In the genomic region with DNA sequence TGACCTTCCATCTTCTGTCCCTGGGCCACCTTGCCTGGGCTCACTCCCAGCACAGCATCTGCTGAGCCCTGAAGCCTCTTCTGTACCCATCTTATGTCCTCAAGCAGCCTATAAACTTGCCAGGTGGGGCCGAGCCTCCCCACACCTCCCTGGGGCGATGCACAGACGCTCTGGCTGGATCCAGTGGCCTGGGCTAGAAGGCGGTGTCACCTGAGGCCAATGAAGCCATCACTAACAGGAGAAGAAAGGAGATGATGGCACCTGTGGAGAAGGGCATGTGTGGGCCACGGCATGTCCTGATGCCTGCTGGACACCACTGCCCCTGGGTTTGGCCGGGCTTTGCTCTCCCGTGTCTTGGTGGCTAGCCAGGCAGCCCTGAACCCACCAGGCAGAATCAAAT, we compare ENCODE assay signal across 14 cellular contexts.
"Had no signal": no experiment of that assay in that cellular context is flagged by ENCODE, and none has a peak within 500 bp of the region (broad histone marks: within the 10 kb centered on the region; RNA-seq: fewer than 3 reads in every experiment).

No MANE protein-coding gene starts in this region.

- H3K27ac Mint-ChIP-seq: natural killer cell treated with Interleukin-12 subunit alpha and Interleukin-12 subunit beta and Interleukin-15 and Interleukin-18, amount 100 ng/mL, for 72 hours; T-cell had no signal

- H3K4me3 Mint-ChIP-seq: natural killer cell treated with Interleukin-12 subunit alpha and Interleukin-12 subunit beta and Interleukin-15 and Interleukin-18, amount 100 ng/mL, for 72 hours; stimulated activated naive CD8-positive, alpha-beta T cell treated with anti-CD3 and anti-CD28 coated beads, Interleukin-15, amount 100 ng/mL, for 72 hours; T-cell had no signal

- H3K4me3 ChIP-seq: esophagus muscularis mucosa, thyroid gland, vagina had no signal

- DNase-seq: activated CD4-positive, alpha-beta T cell treated with anti-CD3 and anti-CD28 coated beads, Interleukin-2, amount 50 U/mL, for 1 hour; activated naive CD4-positive, alpha-beta T cell treated with Interleukin-2 at 50 U/mL for 16 hours; cortex of kidney; effector CD4-positive, alpha-beta T cell; mesendoderm; stimulated activated CD4-positive, alpha-beta T cell treated with anti-CD3 and anti-CD28 coated beads, Interleukin-1b, Interleukin-23, amount 100 ng/mL, for 48 hours; stimulated activated naive CD8-positive, alpha-beta T cell treated with anti-CD3 and anti-CD28 coated beads, Interleukin-15, amount 100 ng/mL, for 72 hours; T-cell; T-helper 9 cell; thyroid gland had no signal

- H3K9me3 ChIP-seq: esophagus muscularis mucosa, thyroid gland, vagina had no signal

- H3K36me3 ChIP-seq: thyroid gland, vagina had no signal

- H3K4me1 ChIP-seq: thyroid gland had no signal

- H3K27me3 Mint-ChIP-seq: natural killer cell treated with Interleukin-12 subunit alpha and Interleukin-12 subunit beta and Interleukin-15 and Interleukin-18, amount 100 ng/mL, for 72 hours; stimulated activated naive CD8-positive, alpha-beta T cell treated with anti-CD3 and anti-CD28 coated beads, Interleukin-15, amount 100 ng/mL, for 72 hours; T-cell had no signal

- ATAC-seq: activated CD4-positive, CD25-positive, alpha-beta regulatory T cell treated with anti-CD3 and anti-CD28 coated beads, Interleukin-2, amount 50 U/mL, for 24 hours; natural killer cell treated with Interleukin-12 subunit alpha and Interleukin-12 subunit beta and Interleukin-15 and Interleukin-18, amount 100 ng/mL, for 72 hours; stimulated activated naive CD8-positive, alpha-beta T cell treated with anti-CD3 and anti-CD28 coated beads, Interleukin-15, amount 100 ng/mL, for 72 hours; T-cell had no signal

- H3K9me3 Mint-ChIP-seq: natural killer cell treated with Interleukin-12 subunit alpha and Interleukin-12 subunit beta and Interleukin-15 and Interleukin-18, amount 100 ng/mL, for 72 hours; stimulated activated naive CD8-positive, alpha-beta T cell treated with anti-CD3 and anti-CD28 coated beads, Interleukin-15, amount 100 ng/mL, for 72 hours; T-cell had no signal

- H3K36me3 Mint-ChIP-seq: natural killer cell treated with Interleukin-12 subunit alpha and Interleukin-12 subunit beta and Interleukin-15 and Interleukin-18, amount 100 ng/mL, for 72 hours; T-cell had no signal

- H3K27ac ChIP-seq: esophagus muscularis mucosa, thyroid gland, vagina had no signal

- H3K27me3 ChIP-seq: esophagus muscularis mucosa, thyroid gland, vagina had no signal

- H3K4me1 Mint-ChIP-seq: stimulated activated naive CD8-positive, alpha-beta T cell treated with anti-CD3 and anti-CD28 coated beads, Interleukin-15, amount 100 ng/mL, for 72 hours; T-cell had no signal
